Comparison of ENCODE assay signal across 8 cellular contexts in genomic region chr1:200213392-200213791, GRCh38.
"Had no signal": no experiment of that assay in that cellular context is flagged by ENCODE, and none has a peak within 500 bp of the region (broad histone marks: within the 10 kb centered on the region; RNA-seq: fewer than 3 reads in every experiment).

No MANE protein-coding gene starts in this region.

- H3K4me3 ChIP-seq: GM12878 had no signal

- DNase-seq: GDM1, GF-D8 had no signal

- ATAC-seq: GM12878 had no signal

- FAIRE-seq: G401.6, GM12878, GM12891, GM12892, GM18507, GM19239 had no signal
